11 cellular contexts compared by ENCODE assay signal in genomic region chr3:11391930-11392688, GRCh38.
DNase-seq lines count a peak whose midpoint lies in the region; ATAC-seq and TF ChIP-seq lines count a peak whose summit lies in the region.
"Had no signal": no experiment of that assay in that cellular context is flagged by ENCODE, and none has a peak within 500 bp of the region (broad histone marks: within the 10 kb centered on the region; RNA-seq: fewer than 3 reads in every experiment).

No MANE protein-coding gene starts in this region.

- no peak overlapping the region for H2AFZ ChIP-seq in MM.1S (ENCODE audit: low read length)

- H3K27ac Mint-ChIP-seq in activated CD4-positive, alpha-beta memory T cell treated with anti-CD3 and anti-CD28 coated beads for 36 hours, result no peak overlapping the region
- H3K27ac Mint-ChIP-seq: WTC11 had no signal

- peaks cover 30% of the 10 kb centered on the region for H3K4me1 ChIP-seq in adipocyte (ENCODE audit: control insufficient read depth, insufficient read depth, low read length)
- H3K4me1 ChIP-seq in mucosa of descending colon (ENCODE audit: low read depth), result peaks cover 32% of the 10 kb centered on the region
- H3K4me1 ChIP-seq in MM.1S (ENCODE audit: low read length), result no peaks in the 10 kb centered on the region

- no peak overlapping the region for H3K9ac ChIP-seq in adipocyte (ENCODE audit: low read length)
- H3K9ac ChIP-seq in MM.1S (ENCODE audit: low read length), result no peak overlapping the region

- TF ChIP-seq CTCF in AG04449 (IDR thresholded peaks at IDR 0.05; ENCODE audit: insufficient read depth, low read length, missing control alignments) (no peak), HFF-Myc (IDR thresholded peaks at IDR 0.05; ENCODE audit: low read depth, low read length, missing control alignments) (no peak), mucosa of descending colon (IDR thresholded peaks at IDR 0.05) (no peak), MM.1S (IDR thresholded peaks at IDR 0.05; ENCODE audit: low read length) (no peak)

- no peaks in the 10 kb centered on the region for H3K27me3 Mint-ChIP-seq in activated CD4-positive, alpha-beta memory T cell treated with anti-CD3 and anti-CD28 coated beads for 36 hours

- no peak overlapping the region for H3K4me3 ChIP-seq in AG04449 (ENCODE audit: low read depth, low read length)
- H3K4me3 ChIP-seq in HFF-Myc (replicated peaks; ENCODE audit: low read depth, low read length), result no peak overlapping the region
- H3K4me3 ChIP-seq in adipocyte (ENCODE audit: low read length), result no peak overlapping the region
- no peak overlapping the region for H3K4me3 ChIP-seq in mucosa of descending colon
- no peak overlapping the region for H3K4me3 ChIP-seq in MM.1S (ENCODE audit: low read length)

- H3K27me3 ChIP-seq in adipocyte (replicated peaks; ENCODE audit: control insufficient read depth, insufficient read depth, low read length), result no peaks in the 10 kb centered on the region
- H3K27me3 ChIP-seq in MM.1S (replicated peaks; ENCODE audit: insufficient read depth, low read length), result no peaks in the 10 kb centered on the region
- H3K27me3 ChIP-seq: Peyer's patch had no signal

- intact Hi-C loops in mucosa of descending colon (cut with DNase I, micrococcal nuclease), result no loop called here
- intact Hi-C loops in activated CD4-positive, alpha-beta memory T cell treated with anti-CD3 and anti-CD28 coated beads for 36 hours (cut with micrococcal nuclease), result no loop called here

- ATAC-seq in mucosa of descending colon, result no peak
- ATAC-seq: WTC11 had no signal

- H3K9me2 ChIP-seq in MM.1S (replicated peaks; ENCODE audit: insufficient read depth, low read length), result no peaks in the 10 kb centered on the region

- peaks cover 11% of the 10 kb centered on the region for H3K36me3 Mint-ChIP-seq in activated CD4-positive, alpha-beta memory T cell treated with anti-CD3 and anti-CD28 coated beads for 36 hours
- H3K36me3 Mint-ChIP-seq: WTC11 had no signal

- H3K36me3 ChIP-seq in adipocyte (ENCODE audit: control insufficient read depth, insufficient read depth, low read length, severe bottlenecking), result no peaks in the 10 kb centered on the region
- H3K36me3 ChIP-seq in mucosa of descending colon (ENCODE audit: low read depth), result no peaks in the 10 kb centered on the region
- H3K36me3 ChIP-seq in MM.1S (replicated peaks; ENCODE audit: insufficient read depth, low read length), result no peaks in the 10 kb centered on the region
- H3K36me3 ChIP-seq: Peyer's patch had no signal

- peaks cover 6% of the 10 kb centered on the region for H3K9me3 ChIP-seq in adipocyte (ENCODE audit: control insufficient read depth, low read length)
- H3K9me3 ChIP-seq in mucosa of descending colon, result no peaks in the 10 kb centered on the region
- no peaks in the 10 kb centered on the region for H3K9me3 ChIP-seq in MM.1S (replicated peaks; ENCODE audit: insufficient read depth, low read length)
- H3K9me3 ChIP-seq: Peyer's patch had no signal

- no peaks in the 10 kb centered on the region for H3F3A ChIP-seq in MM.1S (ENCODE audit: insufficient read depth, low read length)

- no peaks in the 10 kb centered on the region for H4K20me1 ChIP-seq in MM.1S (ENCODE audit: insufficient read depth, low read length)

- no peaks in the 10 kb centered on the region for H3K79me2 ChIP-seq in MM.1S (ENCODE audit: low read length)

- no peak overlapping the region for H3K4me3 Mint-ChIP-seq in activated CD4-positive, alpha-beta memory T cell treated with anti-CD3 and anti-CD28 coated beads for 36 hours
- H3K4me3 Mint-ChIP-seq: WTC11 had no signal

- no peak overlapping the region for H3K27ac ChIP-seq in MM.1S (ENCODE audit: low read length)

- POLR2A ChIA-PET in AG04449 (lab: Yijun Ruan, JAX), result interaction anchor here (1.1 kb wide), 1 partner anchor 117 kb away, joined by 4 read pairs; no protein-coding TSS in a partner anchor
- POLR2A ChIA-PET in activated CD4-positive, alpha-beta memory T cell treated with anti-CD3 and anti-CD28 coated beads for 36 hours (lab: Charles Lee), result no interaction called here

- DNase-seq in AG04449 (ENCODE audit: low read depth, low spot score), result peak; percentile 56
- peak; percentile 29 for DNase-seq in HFF-Myc (ENCODE audit: extremely low read depth, low read depth)
- peak; percentile 85 for DNase-seq in adipocyte (ENCODE audit: low read depth)
- DNase-seq in foreskin melanocyte, result peak; percentile 72
- DNase-seq in LoVo (ENCODE audit: low spot score), result no peak
- DNase-seq in mucosa of descending colon, result no peak
- DNase-seq in activated CD4-positive, alpha-beta memory T cell treated with anti-CD3 and anti-CD28 coated beads for 36 hours, result no peak
- no peak for DNase-seq in MM.1S
- DNase-seq: NCI-H2081, Peyer's patch had no signal

- H3K4me1 Mint-ChIP-seq in activated CD4-positive, alpha-beta memory T cell treated with anti-CD3 and anti-CD28 coated beads for 36 hours (ENCODE audit: low read depth), result peaks cover 30% of the 10 kb centered on the region

- no peaks in the 10 kb centered on the region for H3K9me3 Mint-ChIP-seq in activated CD4-positive, alpha-beta memory T cell treated with anti-CD3 and anti-CD28 coated beads for 36 hours
- H3K9me3 Mint-ChIP-seq: WTC11 had no signal

- no peak overlapping the region for H3K4me2 ChIP-seq in MM.1S (ENCODE audit: low read depth, low read length)

- CTCF ChIA-PET in AG04449 (lab: Yijun Ruan, JAX), result interaction anchor here (0.7 to 4.9 kb wide), 5 partner anchors 13 to 422 kb away, joined by 3 to 38 read pairs (median 4); no protein-coding TSS in a partner anchor
- CTCF ChIA-PET in activated CD4-positive, alpha-beta memory T cell treated with anti-CD3 and anti-CD28 coated beads for 36 hours (lab: Charles Lee), result interaction anchor here (0.7 to 3.1 kb wide), 3 partner anchors 13 to 260 kb away, joined by 3 to 11 read pairs (median 3); no protein-coding TSS in a partner anchor

Comparison
In these comparisons a context has a peak if more than half of its experiments do, and no peak if none do; other contexts are left out.
1. DNase-seq: peak in AG04449 (single experiment), HFF-Myc (single experiment), adipocyte (single experiment) and foreskin melanocyte (single experiment); none in LoVo (single experiment), mucosa of descending colon (0 of 3), activated CD4-positive, alpha-beta memory T cell treated with anti-CD3 and anti-CD28 coated beads for 36 hours (single experiment) and MM.1S (single experiment).